ENCODE assay signal across 13 cellular contexts in genomic region chr1:225710804-225711203, GRCh38. TPM values are rescaled to one million over a fixed set of nuclear protein-coding genes. Genes with fewer than 3 reads are reported as not detected.
DNase-seq lines count a peak whose midpoint lies in the region; ATAC-seq and TF ChIP-seq lines count a peak whose summit lies in the region.
"Had no signal": no experiment of that assay in that cellular context is flagged by ENCODE, and none has a peak within 500 bp of the region (broad histone marks: within the 10 kb centered on the region; RNA-seq: fewer than 3 reads in every experiment).

No MANE protein-coding gene starts in this region.

- H3K23ac ChIP-seq in mesenchymal stem cell (ENCODE audit: low read length in 2 of 2), result no peak overlapping the region

- no peak for TF ChIP-seq POLR2A in lower leg skin (IDR thresholded peaks at IDR 0.05)

- H3K9ac ChIP-seq in mesenchymal stem cell (ENCODE audit: low read length), result no peak overlapping the region

- H2AK5ac ChIP-seq in mesenchymal stem cell (ENCODE audit: low read length, severe bottlenecking), result no peak overlapping the region

- H3K18ac ChIP-seq in mesenchymal stem cell (ENCODE audit: low read depth in 1 of 2, low read length in 2 of 2), result no peak overlapping the region

- H4K8ac ChIP-seq in mesenchymal stem cell (ENCODE audit: low read length), result no peak overlapping the region

- TF ChIP-seq CTCF in choroid plexus epithelial cell (conservative IDR thresholded peaks at IDR 0.05; ENCODE audit: low read depth, low read length), result no peak
- no peak for TF ChIP-seq CTCF in lower leg skin (IDR thresholded peaks at IDR 0.05)

- no peak overlapping the region for H3K4me3 ChIP-seq in MG63
- H3K4me3 ChIP-seq in choroid plexus epithelial cell (ENCODE audit: low read depth, low read length), result no peak overlapping the region
- no peak overlapping the region for H3K4me3 ChIP-seq in lower leg skin (ENCODE audit: low read depth, poor library complexity, severe bottlenecking)
- H3K4me3 ChIP-seq in mesenchymal stem cell (ENCODE audit: insufficient read depth in 1 of 2, low read depth in 1 of 2, low read length in 2 of 2), result no peak overlapping the region
- H3K4me3 ChIP-seq: left lung had no signal

- no peak overlapping the region for H3K4me2 ChIP-seq in mesenchymal stem cell (ENCODE audit: low read length, poor library complexity, severe bottlenecking)

- peaks cover 7% of the 10 kb centered on the region for H3K4me1 ChIP-seq in mesenchymal stem cell (ENCODE audit: control insufficient read depth, insufficient read depth, low read depth, low read length)
- H3K4me1 ChIP-seq: BE2C had no signal

- H2AFZ ChIP-seq in mesenchymal stem cell (ENCODE audit: low read depth, low read length), result no peak overlapping the region

- no peak overlapping the region for H3K27ac ChIP-seq in mesenchymal stem cell (ENCODE audit: low read length, poor library complexity, severe bottlenecking)
- H3K27ac ChIP-seq: left lung had no signal

- DNase-seq in Daoy (ENCODE audit: low read depth), result peak; percentile 85
- peak; percentile 87 for DNase-seq in MG63
- peak; percentile 12 for DNase-seq in choroid plexus epithelial cell (ENCODE audit: low read depth)
- peak; percentile 53 to 85 for DNase-seq in lower leg skin (ENCODE audit: low spot score in 2 of 2)
- DNase-seq in mesenchymal stem cell, result no peak
- DNase-seq in NCI-H446 treated with DMSO at 0.1 percent for 48 hours (lab: John Stamatoyannopoulos, UW), result no peak
- DNase-seq: activated naive CD4-positive, alpha-beta T cell treated with anti-CD3 and anti-CD28 coated beads, Interleukin-2, amount 10 ng/mL, durations not matched to agents 7 days and 5 days; BE2C; NCI-H2171; stimulated activated CD4-positive, alpha-beta T cell treated with anti-CD3 and anti-CD28 coated beads, Interleukin-15, amount 100 ng/mL, for 24 hours had no signal

- ATAC-seq in GM19395 (IDR thresholded peaks at IDR 0.05; ENCODE audit: unreplicated experiment), result no peak
- no peak for ATAC-seq in HG02970 (IDR thresholded peaks at IDR 0.05; ENCODE audit: low FRiP score, unreplicated experiment)
- ATAC-seq: left lung had no signal

- H3K36me3 ChIP-seq in MG63 (no peaks in the 10 kb centered on the region), mesenchymal stem cell (ENCODE audit: control insufficient read depth in 1 of 2, insufficient read depth in 2 of 2, low read depth in 1 of 2, low read length in 2 of 2) (no peaks in the 10 kb centered on the region)
- H3K36me3 ChIP-seq: BE2C, left lung had no signal

- no peaks in the 10 kb centered on the region for H3K9me3 ChIP-seq in MG63
- H3K9me3 ChIP-seq in mesenchymal stem cell (ENCODE audit: control insufficient read depth, low read length), result no peaks in the 10 kb centered on the region
- H3K9me3 ChIP-seq: BE2C, left lung had no signal

- no peak overlapping the region for H4K91ac ChIP-seq in mesenchymal stem cell (ENCODE audit: low read length)

- no peak overlapping the region for H2BK12ac ChIP-seq in mesenchymal stem cell (ENCODE audit: low read length in 2 of 2)

- H3K4ac ChIP-seq in mesenchymal stem cell (ENCODE audit: low read depth in 1 of 2, low read length in 2 of 2), result no peak overlapping the region

- H3K79me1 ChIP-seq in mesenchymal stem cell (replicated peaks; ENCODE audit: low read length, poor library complexity, severe bottlenecking), result no peaks in the 10 kb centered on the region

- H2BK120ac ChIP-seq in mesenchymal stem cell (ENCODE audit: low read depth, low read length), result no peak overlapping the region

- intact Hi-C loops in lower leg skin (cut with DNase I; ENCODE audit: low total_unique reads), result no loop called here

- WGBS in lower leg skin, 2 donors, result 31 to 34% methylated on average over 5 of the region's 5 CpGs
- 60% methylated on average over 4 of the region's 5 CpGs for WGBS in mesenchymal stem cell

- H2BK5ac ChIP-seq in mesenchymal stem cell (ENCODE audit: low read depth, low read length, poor library complexity, severe bottlenecking), result no peak overlapping the region

- no peak overlapping the region for H3K14ac ChIP-seq in mesenchymal stem cell (ENCODE audit: low read length in 2 of 2)

- no peaks in the 10 kb centered on the region for H3K27me3 ChIP-seq in MG63
- peaks cover 0 to 4% of the 10 kb centered on the region in 2 experiments for H3K27me3 ChIP-seq in mesenchymal stem cell (ENCODE audit: control insufficient read depth in 1 of 2, insufficient read depth in 1 of 2, low read length in 2 of 2)
- H3K27me3 ChIP-seq: BE2C, left lung had no signal

- no peak overlapping the region for H2BK15ac ChIP-seq in mesenchymal stem cell (ENCODE audit: low read depth, poor library complexity, severe bottlenecking)

RNA-seq across cellular contexts. Expression of gene ENAH, which starts 57.9 kb away (rescaled TPM):
- 108 and 149 TPM in 2 replicates for total RNA-seq in Daoy (2014; rRNA removed; shearing (Covaris generic))
- 121 and 171 TPM in 2 replicates for total RNA-seq in MG63 (2014; rRNA removed; shearing (Covaris generic); ENCODE audit: low replicate concordance)
- 10 to 100 TPM; 32.5 to 37.4 (median 35.2) TPM for total RNA-seq in lower leg skin
- polyA plus RNA-seq in mesenchymal stem cell (2013, experiment 1 of 2), result 78.1 TPM
- 80.9 TPM for polyA plus RNA-seq in mesenchymal stem cell (2013, experiment 2 of 2)

Comparison
In these comparisons a context has a peak if more than half of its experiments do, and no peak if none do; other contexts are left out.
1. DNase-seq: peak in Daoy (single experiment), MG63 (single experiment), choroid plexus epithelial cell (single experiment) and lower leg skin (2 of 2); none in mesenchymal stem cell (single experiment) and NCI-H446 treated with DMSO at 0.1 percent for 48 hours (single experiment).